Comparison of ENCODE assay signal across 8 cellular contexts in the genomic region with DNA sequence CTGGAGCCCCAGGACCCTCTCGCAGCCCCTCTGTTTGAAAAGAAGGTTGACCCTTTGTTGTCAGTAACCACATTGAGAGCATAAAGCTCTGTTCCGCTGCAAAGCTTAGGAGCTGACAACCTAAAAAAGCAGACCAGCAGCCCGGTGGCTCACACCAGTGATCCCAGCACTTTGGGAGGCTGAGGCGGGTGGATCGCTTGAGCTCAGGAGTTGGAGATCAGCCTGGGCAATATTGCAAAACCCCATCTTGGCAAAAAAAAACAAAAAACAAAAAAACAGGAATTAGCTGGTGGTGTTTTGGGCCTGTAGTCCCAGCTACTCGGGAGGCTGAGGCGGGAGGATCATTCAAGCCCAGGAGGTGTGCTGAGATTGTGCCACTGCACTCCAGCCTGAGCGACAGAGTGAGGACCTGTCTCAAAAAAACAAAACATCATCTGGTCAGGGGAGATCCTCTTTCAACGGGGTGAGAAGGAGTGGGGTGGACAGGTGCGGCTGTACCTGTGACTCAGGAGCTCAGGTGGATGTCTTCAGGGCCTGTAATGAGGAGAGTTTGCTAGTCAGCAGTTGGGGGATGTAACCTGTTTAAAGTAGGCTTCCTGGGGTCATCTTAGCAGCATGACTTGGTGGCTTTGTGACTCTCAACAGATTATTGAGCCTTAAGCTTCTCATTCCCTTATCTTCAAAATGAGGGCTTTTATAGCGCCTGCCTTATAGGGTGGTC. TPM values are rescaled to one million over a fixed set of nuclear protein-coding genes. Genes with fewer than 3 reads are reported as not detected.
DNase-seq lines count a peak whose midpoint lies in the region; ATAC-seq and TF ChIP-seq lines count a peak whose summit lies in the region.

No MANE protein-coding gene starts in this region.

- H3K27ac ChIP-seq in ACC112 (ENCODE audit: low read depth, low read length) (no peak overlapping the region), mesodermal cell (ENCODE audit: low read depth, low read length, severe bottlenecking) (peak overlapping the region; percentile 29)

- H3K36me3 ChIP-seq in ACC112 (ENCODE audit: insufficient read depth, low read length) (peaks cover 10% of the 10 kb centered on the region), mesodermal cell (ENCODE audit: control insufficient read depth, insufficient read depth, low read length) (peaks cover 31% of the 10 kb centered on the region)

- H3K4me1 ChIP-seq in ACC112 (ENCODE audit: control insufficient read depth, insufficient read depth, low read length, unreplicated experiment) (no peaks in the 10 kb centered on the region), mesodermal cell (ENCODE audit: control insufficient read depth, insufficient read depth, low read length, poor library complexity, severe bottlenecking) (peaks cover 7% of the 10 kb centered on the region)

- no peak for DNase-seq in cardiac fibroblast (ENCODE audit: low read depth in 2 of 2)
- DNase-seq in midbrain (lab: John Stamatoyannopoulos, UW), result no peak
- DNase-seq in HT-29 (ENCODE audit: low spot score), result no peak
- no peak for DNase-seq in T1000 (lab: John Stamatoyannopoulos, UW)

- H3K4me3 ChIP-seq in ACC112 (ENCODE audit: low read depth, low read length), result peak overlapping the region; percentile 80
- peak overlapping the region; percentile 37 to 52 for H3K4me3 ChIP-seq in cardiac fibroblast (replicated peaks in 1 of 2; ENCODE audit: low read depth in 2 of 2, low read length in 2 of 2)
- peak overlapping the region; percentile 53 for H3K4me3 ChIP-seq in mesodermal cell (ENCODE audit: extremely low read depth, insufficient read depth, low read length, poor library complexity, severe bottlenecking)

- peak; percentile 3 for ATAC-seq in HG03159 (IDR thresholded peaks at IDR 0.05; ENCODE audit: unreplicated experiment)
- no peak for ATAC-seq in GM18498 (IDR thresholded peaks at IDR 0.05; ENCODE audit: unreplicated experiment)

- H2AFZ ChIP-seq in ACC112 (ENCODE audit: low read length, unreplicated experiment), result no peak overlapping the region

- H3K9me3 ChIP-seq in mesodermal cell (ENCODE audit: control insufficient read depth, low read length), result no peaks in the 10 kb centered on the region

- H3K27me3 ChIP-seq in ACC112 (ENCODE audit: insufficient read depth, low read length), result no peaks in the 10 kb centered on the region

- WGBS in mesodermal cell (ENCODE audit: insufficient coverage in 2 of 2), 2 experiments, result 77 to 87% methylated on average over 8 to 9 of the region's 11 CpGs

- TF ChIP-seq CTCF in cardiac fibroblast (IDR thresholded peaks at IDR 0.05; ENCODE audit: low read depth, low read length), result no peak

- no peaks in the 10 kb centered on the region for H3K79me2 ChIP-seq in ACC112 (ENCODE audit: control insufficient read depth, insufficient read depth, low read length, unreplicated experiment)

RNA-seq across cellular contexts. Expression of gene REEP2, which starts 0.7 kb away (rescaled TPM):
- polyA plus RNA-seq in mesodermal cell (2013, experiment 1 of 2), result 12.7 TPM
- polyA plus RNA-seq in mesodermal cell (2013, experiment 2 of 2), result 11.9 TPM
- total RNA-seq in HT-29 (2014; rRNA removed; shearing (Covaris generic)), result 0.03 and 0.05 TPM in 2 replicates

RNA-seq across cellular contexts. Expression of gene EGR1, which starts 27.1 kb away (rescaled TPM):
- polyA plus RNA-seq in mesodermal cell (2013, experiment 1 of 2), result 17.2 TPM
- polyA plus RNA-seq in mesodermal cell (2013, experiment 2 of 2), result 20.7 TPM
- total RNA-seq in HT-29 (2014; rRNA removed; shearing (Covaris generic)), result 20.1 and 27.8 TPM in 2 replicates
